Comparison of ENCODE assay signal across 26 cellular contexts in the genomic region with DNA sequence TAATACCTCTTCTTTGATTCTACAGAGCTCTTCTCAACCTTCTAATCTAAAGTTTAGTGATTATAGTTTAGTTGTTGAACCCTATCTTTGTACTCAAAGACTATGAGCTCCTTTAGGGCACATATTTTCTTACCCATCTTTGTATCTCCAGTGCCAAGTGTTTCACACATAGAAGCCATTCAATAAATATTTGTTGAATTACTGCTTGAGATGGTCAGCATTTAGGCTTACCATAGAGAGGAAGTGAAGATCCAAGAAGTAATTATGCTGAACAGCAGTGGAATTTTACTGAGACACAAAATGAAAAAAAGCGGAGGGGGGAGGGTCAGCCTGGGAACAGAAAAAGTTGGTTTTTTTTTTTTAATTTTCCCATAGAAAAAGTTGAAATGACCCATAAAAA.
"Had no signal": no experiment of that assay in that cellular context is flagged by ENCODE, and none has a peak within 500 bp of the region (broad histone marks: within the 10 kb centered on the region; RNA-seq: fewer than 3 reads in every experiment).

No MANE protein-coding gene starts in this region.

- H3K9me3 ChIP-seq: breast epithelium, SJCRH30, SK-N-SH had no signal

- H3K4me1 ChIP-seq: breast epithelium, SJCRH30 had no signal

- H3K4me3 ChIP-seq: breast epithelium, SJCRH30 had no signal

- H3K27ac ChIP-seq: breast epithelium, RWPE1, SJCRH30, VCaP had no signal

- H3K4me2 ChIP-seq: SK-N-SH had no signal

- DNase-seq: activated CD4-positive, alpha-beta memory T cell treated with anti-CD3 and anti-CD28 coated beads for 36 hours; activated CD4-positive, alpha-beta T cell treated with anti-CD3 and anti-CD28 coated beads, Interleukin-2, amount 10 ng/mL, durations not matched to agents 7 days and 5 days; activated CD4-positive, CD25-positive, alpha-beta regulatory T cell; activated CD8-positive, alpha-beta memory T cell treated with anti-CD3 and anti-CD28 coated beads for 24 hours; activated gamma-delta T cell; activated naive CD4-positive, alpha-beta T cell treated with anti-CD3 and anti-CD28 coated beads, Interleukin-2, amount 10 ng/mL, durations not matched to agents 7 days and 5 days; activated naive CD8-positive, alpha-beta T cell treated with anti-CD3 and anti-CD28 coated beads for 36 hours; activated T-cell treated with anti-CD3 and anti-CD28 coated beads, Interleukin-2, amount 50 U/mL, for 4 hours; caudate nucleus; NCI-H1092; NCI-H1417; NCI-H1930; NCI-H2171; NCI-H226; NCI-H510A; NCI-H526 treated with DMSO at 0.1 percent for 48 hours; NCI-H82; Right ventricle myocardium superior; SJCRH30; SK-N-SH; T-helper 1 cell had no signal

- H3K9me2 ChIP-seq: SK-N-SH had no signal

- H3K36me3 ChIP-seq: breast epithelium, SJCRH30 had no signal

- H3K27me3 ChIP-seq: breast epithelium, SJCRH30 had no signal

- ATAC-seq: activated T-cell treated with anti-CD3 and anti-CD28 coated beads, Interleukin-2, amount 50 U/mL, for 4 hours; activated T-helper 17 cell treated with anti-CD3 and anti-CD28 coated beads, Interleukin-2, amount 50 U/mL, for 72 hours; Panc1 had no signal

- H3K9ac ChIP-seq: SK-N-SH had no signal
